ENCODE assay signal across 8 cellular contexts in genomic region chr1:220528049-220528678, GRCh38. TPM values are rescaled to one million over a fixed set of nuclear protein-coding genes. Genes with fewer than 3 reads are reported as not detected.
A peak's percentile ranks its signal among the peaks of the same experiment; 100 is the strongest.
DNase-seq lines count a peak whose midpoint lies in the region; ATAC-seq and TF ChIP-seq lines count a peak whose summit lies in the region.

TSS of gene MARK1 (plus strand) at chr1:220528136. CDS start at chr1:220528823, 687 bp downstream.

- 0 out of 2 replicates have a peak, but pooled peaks cover 3% of the 10 kb centered on the region for H3K27me3 ChIP-seq in MM.1S (replicated peaks; ENCODE audit: insufficient read depth, low read length)
- H3K27me3 ChIP-seq in fibroblast of lung (ENCODE audit: control insufficient read depth, insufficient read depth, low read length): peaks cover 9% of the 10 kb centered on the region
- no peaks in the 10 kb centered on the region for H3K27me3 ChIP-seq in muscle layer of colon (ENCODE audit: control insufficient read depth in 1 of 2, insufficient read depth in 2 of 2, low read length in 2 of 2)
- no peaks in the 10 kb centered on the region for H3K27me3 ChIP-seq in vagina

- H3K4me1 Mint-ChIP-seq in activated CD4-positive, alpha-beta T cell treated with anti-CD3 and anti-CD28 coated beads, Interleukin-2, amount 10 ng/mL, durations not matched to agents 7 days and 5 days: peaks cover 9% of the 10 kb centered on the region

- H3K36me3 Mint-ChIP-seq in activated CD4-positive, alpha-beta T cell treated with anti-CD3 and anti-CD28 coated beads, Interleukin-2, amount 10 ng/mL, durations not matched to agents 7 days and 5 days (ENCODE audit: low read depth): no peaks in the 10 kb centered on the region

- H3K9ac ChIP-seq in MM.1S (ENCODE audit: low read length): peak within 1 kb of the TSS; percentile 64
- peak within 1 kb of the TSS; percentile 65 for H3K9ac ChIP-seq in fibroblast of lung (ENCODE audit: insufficient read depth, low read length)
- H3K9ac ChIP-seq in muscle layer of colon (ENCODE audit: low read length): peak within 1 kb of the TSS; percentile 70

- H3K27ac ChIP-seq in MM.1S (ENCODE audit: low read length): no peak within 1 kb of the TSS
- peak within 1 kb of the TSS; percentile 43 for H3K27ac ChIP-seq in fibroblast of lung (ENCODE audit: insufficient read depth, low read length)
- H3K27ac ChIP-seq in muscle layer of colon (ENCODE audit: low read depth, low read length): peak within 1 kb of the TSS; percentile 55
- peak within 1 kb of the TSS; percentile 86 for H3K27ac ChIP-seq in vagina

- CTCF ChIA-PET in activated CD4-positive, alpha-beta T cell treated with anti-CD3 and anti-CD28 coated beads, Interleukin-2, amount 10 ng/mL, durations not matched to agents 7 days and 5 days (lab: Charles Lee): no interaction called here

- no peaks in the 10 kb centered on the region for H4K20me1 ChIP-seq in MM.1S (ENCODE audit: insufficient read depth, low read length)
- no peaks in the 10 kb centered on the region for H4K20me1 ChIP-seq in fibroblast of lung (ENCODE audit: control insufficient read depth, extremely low read depth, insufficient read depth, low read length)

- no peaks in the 10 kb centered on the region for H3K9me2 ChIP-seq in MM.1S (replicated peaks; ENCODE audit: insufficient read depth, low read length)

- H3K4me2 ChIP-seq in MM.1S (ENCODE audit: low read depth, low read length): peak within 1 kb of the TSS; percentile 98
- peak within 1 kb of the TSS; percentile 97 for H3K4me2 ChIP-seq in fibroblast of lung (ENCODE audit: extremely low read depth, insufficient read depth, low read length)

- POLR2A ChIA-PET in activated CD4-positive, alpha-beta T cell treated with anti-CD3 and anti-CD28 coated beads, Interleukin-2, amount 10 ng/mL, durations not matched to agents 7 days and 5 days (lab: Charles Lee): no interaction called here

- ATAC-seq in GM21737 (IDR thresholded peaks at IDR 0.05; ENCODE audit: unreplicated experiment): peak; percentile 66

- no peaks in the 10 kb centered on the region for H3F3A ChIP-seq in MM.1S (ENCODE audit: insufficient read depth, low read length)

- H3K27ac Mint-ChIP-seq in activated CD4-positive, alpha-beta T cell treated with anti-CD3 and anti-CD28 coated beads, Interleukin-2, amount 10 ng/mL, durations not matched to agents 7 days and 5 days: peak within 1 kb of the TSS; percentile 51

- peak within 1 kb of the TSS; percentile 75 for H3K4me3 Mint-ChIP-seq in activated CD4-positive, alpha-beta T cell treated with anti-CD3 and anti-CD28 coated beads, Interleukin-2, amount 10 ng/mL, durations not matched to agents 7 days and 5 days

- H3K4me1 ChIP-seq in MM.1S (ENCODE audit: low read length): peaks cover 5% of the 10 kb centered on the region; the same call in 1 of the 2 replicates
- no peaks in the 10 kb centered on the region for H3K4me1 ChIP-seq in fibroblast of lung (ENCODE audit: control insufficient read depth, extremely low read depth, insufficient read depth, low read length)
- H3K4me1 ChIP-seq in muscle layer of colon (ENCODE audit: insufficient read depth, low read length): peaks cover 7% of the 10 kb centered on the region
- peaks cover 28% of the 10 kb centered on the region for H3K4me1 ChIP-seq in vagina

- TF ChIP-seq POLR2A in vagina (IDR thresholded peaks at IDR 0.05): peak in 1 of 2 donors; percentile 61

- H3K4me3 ChIP-seq in MM.1S (ENCODE audit: low read length) (peak within 1 kb of the TSS; percentile 88), fibroblast of lung (replicated peaks in 1 of 4; ENCODE audit: control extremely low read depth in 1 of 4, insufficient read depth in 1 of 4, low read depth in 3 of 4, low read length in 4 of 4) (peak within 1 kb of the TSS; percentile 64 to 82 (median 71)), muscle layer of colon (ENCODE audit: low read depth in 1 of 2, low read length in 2 of 2) (peak within 1 kb of the TSS; percentile 69 to 90), vagina (peak within 1 kb of the TSS; percentile 71 to 88)

- H3K9me3 Mint-ChIP-seq in activated CD4-positive, alpha-beta T cell treated with anti-CD3 and anti-CD28 coated beads, Interleukin-2, amount 10 ng/mL, durations not matched to agents 7 days and 5 days: no peaks in the 10 kb centered on the region

- H3K36me3 ChIP-seq in MM.1S (replicated peaks; ENCODE audit: insufficient read depth, low read length): no peaks in the 10 kb centered on the region
- H3K36me3 ChIP-seq in fibroblast of lung (ENCODE audit: control insufficient read depth, insufficient read depth, low read length): no peaks in the 10 kb centered on the region
- no peaks in the 10 kb centered on the region for H3K36me3 ChIP-seq in muscle layer of colon (ENCODE audit: insufficient read depth, low read length)
- no peaks in the 10 kb centered on the region for H3K36me3 ChIP-seq in vagina

- intact Hi-C loops in vagina (cut with DNase I): no loop called here

- H3K79me2 ChIP-seq in MM.1S (ENCODE audit: low read length): no peaks in the 10 kb centered on the region
- no peaks in the 10 kb centered on the region for H3K79me2 ChIP-seq in fibroblast of lung (ENCODE audit: control insufficient read depth, insufficient read depth, low read length)

- TF ChIP-seq CTCF in MM.1S (IDR thresholded peaks at IDR 0.05; ENCODE audit: low read length) (no peak), fibroblast of lung (conservative IDR thresholded peaks at IDR 0.05 in 1 of 2, IDR thresholded peaks at IDR 0.05 in 1 of 2; ENCODE audit: low read depth in 1 of 2, low read length in 2 of 2) (no peak), vagina (IDR thresholded peaks at IDR 0.05) (no peak)

- H3K27me3 Mint-ChIP-seq in activated CD4-positive, alpha-beta T cell treated with anti-CD3 and anti-CD28 coated beads, Interleukin-2, amount 10 ng/mL, durations not matched to agents 7 days and 5 days: peaks cover 68% of the 10 kb centered on the region

- H3K9me3 ChIP-seq in MM.1S (replicated peaks; ENCODE audit: insufficient read depth, low read length): no peaks in the 10 kb centered on the region
- no peaks in the 10 kb centered on the region for H3K9me3 ChIP-seq in fibroblast of lung (ENCODE audit: control insufficient read depth, insufficient read depth, low read depth, low read length)
- H3K9me3 ChIP-seq in muscle layer of colon (ENCODE audit: low read length): no peaks in the 10 kb centered on the region
- H3K9me3 ChIP-seq in vagina: no peaks in the 10 kb centered on the region

- DNase-seq in NCI-H1417 (lab: John Stamatoyannopoulos, UW) (peak; percentile 23 to 84 (median 83)), NCI-H1417 treated with DMSO at 0.1 percent for 48 hours (lab: John Stamatoyannopoulos, UW) (no peak), MM.1S (peak; percentile 68), fibroblast of lung (ENCODE audit: low read depth in 2 of 2) (peak; percentile 46 to 49), vagina (ENCODE audit: extremely low spot score in 2 of 2) (no peak)
- DNase-seq in activated CD4-positive, alpha-beta T cell treated with anti-CD3 and anti-CD28 coated beads, Interleukin-2, amount 10 ng/mL, durations not matched to agents 7 days and 5 days: no peak

- peak within 1 kb of the TSS; percentile 98 for H2AFZ ChIP-seq in MM.1S (ENCODE audit: low read length)
- peak within 1 kb of the TSS; percentile 96 for H2AFZ ChIP-seq in fibroblast of lung (ENCODE audit: low read length)

RNA-seq across cellular contexts. Expression of gene MARK1, which starts in this region (rescaled TPM):
- total RNA-seq in activated CD4-positive, alpha-beta T cell treated with anti-CD3 and anti-CD28 coated beads, Interleukin-2, amount 10 ng/mL, durations not matched to agents 7 days and 5 days: not detected
- total RNA-seq in fibroblast of lung (0.99 and 2.1 TPM in 2 replicates), vagina (13.0 TPM)
- 1.1 TPM in 2 replicates for polyA plus RNA-seq in fibroblast of lung
- polyA plus RNA-seq in fibroblast of lung (2012): 0.83 and 1.0 TPM in 2 replicates
- polyA minus RNA-seq in fibroblast of lung (ENCODE audit: low replicate concordance): 0.08 and 0.11 TPM in 2 replicates

Comparison
In these comparisons a context has a peak if more than half of its experiments do, and no peak if none do; other contexts are left out.
1. DNase-seq: peak in NCI-H1417 (3 of 3), MM.1S (single experiment) and fibroblast of lung (2 of 2); none in NCI-H1417 treated with DMSO at 0.1 percent for 48 hours (single experiment), activated CD4-positive, alpha-beta T cell treated with anti-CD3 and anti-CD28 coated beads, Interleukin-2, amount 10 ng/mL, durations not matched to agents 7 days and 5 days (single experiment) and vagina (0 of 2).
2. Peak in every context shown above with its lines, with median percentiles within 50 percentile points of each other: H3K4me3 ChIP-seq and H3K9ac ChIP-seq.